ENCODE assay signal across 1 cellular context in the genomic region with DNA sequence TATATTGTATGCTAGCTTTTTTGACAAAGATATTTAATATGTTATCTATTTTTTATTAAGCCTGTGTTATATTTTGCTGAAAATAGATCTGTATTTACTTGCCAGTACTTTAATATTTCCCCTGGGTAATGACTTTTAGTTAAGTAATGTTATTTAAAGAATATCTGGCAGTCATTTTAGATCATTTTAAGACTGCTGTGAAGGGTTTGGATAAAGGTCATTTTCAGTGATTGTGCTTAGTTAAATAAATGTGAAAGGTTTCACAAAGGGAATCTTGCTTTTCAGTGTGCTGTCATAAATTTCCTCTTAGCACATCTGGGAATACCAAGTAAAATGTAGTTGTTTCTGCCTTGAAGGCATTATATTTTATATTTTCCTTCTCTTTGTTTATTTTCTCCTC.
TF ChIP-seq lines count a peak whose summit lies in the region.

No MANE protein-coding gene starts in this region.

TF ChIP-seq in HepG2, 621 proteins besides CTCF, POLR2A, EP300 and RAD21 (continued from another document):
- TF ChIP-seq, protein P1, sequence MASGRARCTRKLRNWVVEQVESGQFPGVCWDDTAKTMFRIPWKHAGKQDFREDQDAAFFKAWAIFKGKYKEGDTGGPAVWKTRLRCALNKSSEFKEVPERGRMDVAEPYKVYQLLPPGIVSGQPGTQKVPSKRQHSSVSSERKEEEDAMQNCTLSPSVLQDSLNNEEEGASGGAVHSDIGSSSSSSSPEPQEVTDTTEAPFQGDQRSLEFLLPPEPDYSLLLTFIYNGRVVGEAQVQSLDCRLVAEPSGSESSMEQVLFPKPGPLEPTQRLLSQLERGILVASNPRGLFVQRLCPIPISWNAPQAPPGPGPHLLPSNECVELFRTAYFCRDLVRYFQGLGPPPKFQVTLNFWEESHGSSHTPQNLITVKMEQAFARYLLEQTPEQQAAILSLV (CRISPR knock-in tag; IDR thresholded peaks at IDR 0.05; ENCODE audit: borderline replicate concordance), result no peak
- TF ChIP-seq, protein P2, sequence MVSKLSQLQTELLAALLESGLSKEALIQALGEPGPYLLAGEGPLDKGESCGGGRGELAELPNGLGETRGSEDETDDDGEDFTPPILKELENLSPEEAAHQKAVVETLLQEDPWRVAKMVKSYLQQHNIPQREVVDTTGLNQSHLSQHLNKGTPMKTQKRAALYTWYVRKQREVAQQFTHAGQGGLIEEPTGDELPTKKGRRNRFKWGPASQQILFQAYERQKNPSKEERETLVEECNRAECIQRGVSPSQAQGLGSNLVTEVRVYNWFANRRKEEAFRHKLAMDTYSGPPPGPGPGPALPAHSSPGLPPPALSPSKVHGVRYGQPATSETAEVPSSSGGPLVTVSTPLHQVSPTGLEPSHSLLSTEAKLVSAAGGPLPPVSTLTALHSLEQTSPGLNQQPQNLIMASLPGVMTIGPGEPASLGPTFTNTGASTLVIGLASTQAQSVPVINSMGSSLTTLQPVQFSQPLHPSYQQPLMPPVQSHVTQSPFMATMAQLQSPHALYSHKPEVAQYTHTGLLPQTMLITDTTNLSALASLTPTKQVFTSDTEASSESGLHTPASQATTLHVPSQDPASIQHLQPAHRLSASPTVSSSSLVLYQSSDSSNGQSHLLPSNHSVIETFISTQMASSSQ (IDR thresholded peaks at IDR 0.05; ENCODE audit: low read depth), result no peak
- TF ChIP-seq, protein P2 (CRISPR knock-in tag; IDR thresholded peaks at IDR 0.05; ENCODE audit: borderline replicate concordance), result no peak
- TF ChIP-seq, protein P3, sequence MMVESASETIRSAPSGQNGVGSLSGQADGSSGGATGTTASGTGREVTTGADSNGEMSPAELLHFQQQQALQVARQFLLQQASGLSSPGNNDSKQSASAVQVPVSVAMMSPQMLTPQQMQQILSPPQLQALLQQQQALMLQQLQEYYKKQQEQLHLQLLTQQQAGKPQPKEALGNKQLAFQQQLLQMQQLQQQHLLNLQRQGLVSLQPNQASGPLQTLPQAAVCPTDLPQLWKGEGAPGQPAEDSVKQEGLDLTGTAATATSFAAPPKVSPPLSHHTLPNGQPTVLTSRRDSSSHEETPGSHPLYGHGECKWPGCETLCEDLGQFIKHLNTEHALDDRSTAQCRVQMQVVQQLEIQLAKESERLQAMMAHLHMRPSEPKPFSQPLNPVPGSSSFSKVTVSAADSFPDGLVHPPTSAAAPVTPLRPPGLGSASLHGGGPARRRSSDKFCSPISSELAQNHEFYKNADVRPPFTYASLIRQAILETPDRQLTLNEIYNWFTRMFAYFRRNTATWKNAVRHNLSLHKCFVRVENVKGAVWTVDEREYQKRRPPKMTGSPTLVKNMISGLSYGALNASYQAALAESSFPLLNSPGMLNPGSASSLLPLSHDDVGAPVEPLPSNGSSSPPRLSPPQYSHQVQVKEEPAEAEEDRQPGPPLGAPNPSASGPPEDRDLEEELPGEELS (CRISPR knock-in tag; IDR thresholded peaks at IDR 0.05), result no peak
- TF ChIP-seq ZNF616 (CRISPR knock-in tag; IDR thresholded peaks at IDR 0.05; ENCODE audit: low read depth) (no peak), ZNF709 (CRISPR knock-in tag; IDR thresholded peaks at IDR 0.05) (no peak), ZNF598 (CRISPR knock-in tag; IDR thresholded peaks at IDR 0.05; ENCODE audit: borderline replicate concordance) (no peak), JUNB (CRISPR knock-in tag; IDR thresholded peaks at IDR 0.05; ENCODE audit: borderline replicate concordance) (no peak), ATF1 (CRISPR knock-in tag; IDR thresholded peaks at IDR 0.05) (no peak), RFX1 (IDR thresholded peaks at IDR 0.05) (no peak)
- TF ChIP-seq, protein P4, sequence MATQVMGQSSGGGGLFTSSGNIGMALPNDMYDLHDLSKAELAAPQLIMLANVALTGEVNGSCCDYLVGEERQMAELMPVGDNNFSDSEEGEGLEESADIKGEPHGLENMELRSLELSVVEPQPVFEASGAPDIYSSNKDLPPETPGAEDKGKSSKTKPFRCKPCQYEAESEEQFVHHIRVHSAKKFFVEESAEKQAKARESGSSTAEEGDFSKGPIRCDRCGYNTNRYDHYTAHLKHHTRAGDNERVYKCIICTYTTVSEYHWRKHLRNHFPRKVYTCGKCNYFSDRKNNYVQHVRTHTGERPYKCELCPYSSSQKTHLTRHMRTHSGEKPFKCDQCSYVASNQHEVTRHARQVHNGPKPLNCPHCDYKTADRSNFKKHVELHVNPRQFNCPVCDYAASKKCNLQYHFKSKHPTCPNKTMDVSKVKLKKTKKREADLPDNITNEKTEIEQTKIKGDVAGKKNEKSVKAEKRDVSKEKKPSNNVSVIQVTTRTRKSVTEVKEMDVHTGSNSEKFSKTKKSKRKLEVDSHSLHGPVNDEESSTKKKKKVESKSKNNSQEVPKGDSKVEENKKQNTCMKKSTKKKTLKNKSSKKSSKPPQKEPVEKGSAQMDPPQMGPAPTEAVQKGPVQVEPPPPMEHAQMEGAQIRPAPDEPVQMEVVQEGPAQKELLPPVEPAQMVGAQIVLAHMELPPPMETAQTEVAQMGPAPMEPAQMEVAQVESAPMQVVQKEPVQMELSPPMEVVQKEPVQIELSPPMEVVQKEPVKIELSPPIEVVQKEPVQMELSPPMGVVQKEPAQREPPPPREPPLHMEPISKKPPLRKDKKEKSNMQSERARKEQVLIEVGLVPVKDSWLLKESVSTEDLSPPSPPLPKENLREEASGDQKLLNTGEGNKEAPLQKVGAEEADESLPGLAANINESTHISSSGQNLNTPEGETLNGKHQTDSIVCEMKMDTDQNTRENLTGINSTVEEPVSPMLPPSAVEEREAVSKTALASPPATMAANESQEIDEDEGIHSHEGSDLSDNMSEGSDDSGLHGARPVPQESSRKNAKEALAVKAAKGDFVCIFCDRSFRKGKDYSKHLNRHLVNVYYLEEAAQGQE (IDR thresholded peaks at IDR 0.05; ENCODE audit: borderline replicate concordance in 1 of 2, low read depth in 1 of 2, low read length in 2 of 2), result no peak
- TF ChIP-seq, protein P5, sequence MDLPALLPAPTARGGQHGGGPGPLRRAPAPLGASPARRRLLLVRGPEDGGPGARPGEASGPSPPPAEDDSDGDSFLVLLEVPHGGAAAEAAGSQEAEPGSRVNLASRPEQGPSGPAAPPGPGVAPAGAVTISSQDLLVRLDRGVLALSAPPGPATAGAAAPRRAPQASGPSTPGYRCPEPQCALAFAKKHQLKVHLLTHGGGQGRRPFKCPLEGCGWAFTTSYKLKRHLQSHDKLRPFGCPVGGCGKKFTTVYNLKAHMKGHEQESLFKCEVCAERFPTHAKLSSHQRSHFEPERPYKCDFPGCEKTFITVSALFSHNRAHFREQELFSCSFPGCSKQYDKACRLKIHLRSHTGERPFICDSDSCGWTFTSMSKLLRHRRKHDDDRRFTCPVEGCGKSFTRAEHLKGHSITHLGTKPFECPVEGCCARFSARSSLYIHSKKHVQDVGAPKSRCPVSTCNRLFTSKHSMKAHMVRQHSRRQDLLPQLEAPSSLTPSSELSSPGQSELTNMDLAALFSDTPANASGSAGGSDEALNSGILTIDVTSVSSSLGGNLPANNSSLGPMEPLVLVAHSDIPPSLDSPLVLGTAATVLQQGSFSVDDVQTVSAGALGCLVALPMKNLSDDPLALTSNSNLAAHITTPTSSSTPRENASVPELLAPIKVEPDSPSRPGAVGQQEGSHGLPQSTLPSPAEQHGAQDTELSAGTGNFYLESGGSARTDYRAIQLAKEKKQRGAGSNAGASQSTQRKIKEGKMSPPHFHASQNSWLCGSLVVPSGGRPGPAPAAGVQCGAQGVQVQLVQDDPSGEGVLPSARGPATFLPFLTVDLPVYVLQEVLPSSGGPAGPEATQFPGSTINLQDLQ (CRISPR knock-in tag; IDR thresholded peaks at IDR 0.05), result no peak
